Comparison of ENCODE assay signal across 29 cellular contexts in the genomic region with DNA sequence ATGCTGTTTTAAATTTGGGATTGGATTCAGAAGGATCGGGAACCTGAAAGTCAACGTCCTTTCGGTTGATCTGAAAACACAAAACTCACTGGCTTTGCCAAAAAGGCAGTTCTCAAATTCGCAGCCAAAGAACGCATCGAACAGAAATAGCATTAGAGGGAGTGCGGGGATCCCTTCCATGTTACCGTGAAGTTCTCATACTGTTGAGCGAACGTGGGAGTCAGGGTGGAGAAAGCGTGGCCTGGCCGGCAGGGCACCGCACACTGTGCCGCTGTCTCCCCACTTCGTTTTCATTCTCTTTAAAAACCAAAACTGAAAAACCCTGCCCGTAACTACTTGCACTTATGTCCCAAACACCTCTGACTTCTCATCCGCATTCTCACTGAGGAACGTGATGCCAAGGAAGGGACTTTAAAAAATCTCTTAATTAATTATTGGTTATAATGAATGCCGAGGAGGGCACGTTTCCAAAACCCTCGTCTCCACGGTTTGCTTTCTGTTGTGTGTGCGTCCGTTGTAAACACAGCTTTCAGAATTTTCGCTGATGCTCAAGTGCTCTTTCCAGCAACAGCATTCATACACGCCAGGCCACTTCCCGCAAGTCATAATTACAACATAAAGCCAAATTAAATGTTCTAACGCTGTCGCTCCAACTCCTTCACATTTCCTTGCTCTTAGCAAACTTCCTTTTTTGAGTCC.
DNase-seq lines count a peak whose midpoint lies in the region; ATAC-seq and TF ChIP-seq lines count a peak whose summit lies in the region.
"Had no signal": no experiment of that assay in that cellular context is flagged by ENCODE, and none has a peak within 500 bp of the region (broad histone marks: within the 10 kb centered on the region; RNA-seq: fewer than 3 reads in every experiment).

No MANE protein-coding gene starts in this region.

- 85% methylated on average over 29 of the region's 29 CpGs for WGBS in prostate gland

- peak; percentile 25 for DNase-seq in AG08395 (ENCODE audit: low spot score)
- peak; percentile 58 for DNase-seq in ELR (ENCODE audit: low read depth)
- DNase-seq in adipocyte (ENCODE audit: low read depth): no peak
- DNase-seq in prostate gland (ENCODE audit: low spot score): no peak
- DNase-seq in GM13977 (ENCODE audit: low spot score): no peak
- no peak for DNase-seq in HUDEP-2 (lab: John Stamatoyannopoulos, UW; ENCODE audit: unreplicated experiment in 76 of 76)
- DNase-seq: activated CD4-positive, alpha-beta T cell treated with anti-CD3 and anti-CD28 coated beads, Interleukin-2, amount 10 ng/mL, durations not matched to agents 7 days and 5 days; activated gamma-delta T cell; activated naive CD8-positive, alpha-beta T cell treated with anti-CD3 and anti-CD28 coated beads, Interleukin-2, amount 10 ng/mL, durations not matched to agents 7 days and 5 days; activated T-cell treated with anti-CD3 and anti-CD28 coated beads, Interleukin-2, amount 50 U/mL, for 24 hours; Calu3; dermis blood vessel endothelial cell; heart left ventricle; KBM-7; kidney; MG63; midbrain; naive thymus-derived CD8-positive, alpha-beta T cell; NCI-H146; NCI-H2107; NCI-H446 treated with DMSO at 0.1 percent for 48 hours; ovary; SHP77; stimulated activated CD4-positive, alpha-beta T cell treated with anti-CD3 and anti-CD28 coated beads, Interleukin-12 subunit alpha, Interleukin-12 subunit beta, amount 100 ng/mL, for 4 hours; stimulated activated CD4-positive, alpha-beta T cell treated with anti-CD3 and anti-CD28 coated beads, Interleukin-4, amount 100 ng/mL, for 1 hour; upper lobe of left lung had no signal

- H3K4me1 ChIP-seq in adipocyte (ENCODE audit: control insufficient read depth, insufficient read depth, low read length) (peaks cover 32% of the 10 kb centered on the region), mucosa of rectum (ENCODE audit: control insufficient read depth in 2 of 2, insufficient read depth in 2 of 2, low read length in 2 of 2) (no peaks in the 10 kb centered on the region), prostate gland (replicated peaks) (no peaks in the 10 kb centered on the region)
- H3K4me1 ChIP-seq: heart left ventricle, right atrium auricular region had no signal

- H3K27me3 ChIP-seq in adipocyte (replicated peaks; ENCODE audit: control insufficient read depth, insufficient read depth, low read length): no peaks in the 10 kb centered on the region
- H3K27me3 ChIP-seq in mucosa of rectum (ENCODE audit: control insufficient read depth in 2 of 2, insufficient read depth in 2 of 2, low read length in 2 of 2): peaks cover 0 to 4% of the 10 kb centered on the region in 2 donors
- H3K27me3 ChIP-seq in prostate gland (replicated peaks; ENCODE audit: insufficient read depth): no peaks in the 10 kb centered on the region
- H3K27me3 ChIP-seq: MG63, ovary, right atrium auricular region, upper lobe of left lung had no signal

- peak overlapping the region; percentile 88 for H3K9ac ChIP-seq in adipocyte (ENCODE audit: low read length)
- H3K9ac ChIP-seq in mucosa of rectum (ENCODE audit: low read depth in 1 of 2, low read length in 2 of 2): peak overlapping the region in 1 of 2 donors; percentile 39

- H3K27ac ChIP-seq in mucosa of rectum (ENCODE audit: low read depth in 2 of 2, low read length in 2 of 2) (peak overlapping the region; percentile 12 to 39), prostate gland (peak overlapping the region in 1 of 2 donors; percentile 5)
- H3K27ac ChIP-seq: heart left ventricle, ovary, right atrium auricular region, upper lobe of left lung had no signal

- intact Hi-C loops in prostate gland (cut with DNase I): loop anchor here (10.0 kb wide), 2 partner anchors 158 to 192 kb away; no protein-coding TSS in a partner anchor

- H3K4me3 ChIP-seq in adipocyte (ENCODE audit: low read length) (peak overlapping the region; percentile 75), mucosa of rectum (ENCODE audit: low read length in 2 of 2) (no peak overlapping the region), prostate gland (no peak overlapping the region)
- H3K4me3 ChIP-seq: heart left ventricle, MG63, ovary, right atrium auricular region, upper lobe of left lung had no signal

- in situ Hi-C loops in GM13977 (cut with MboI; ENCODE audit: low pct_unique_long_range_greater_than_20kb, low sequenced_read_pairs, unreplicated experiment): loop anchor here (25.0 kb wide), 1 partner anchor 425 kb away; no protein-coding TSS in a partner anchor

- ATAC-seq in GM18511 (IDR thresholded peaks at IDR 0.05; ENCODE audit: unreplicated experiment): no peak
- ATAC-seq: heart left ventricle; naive thymus-derived CD8-positive, alpha-beta T cell had no signal

- no peak for TF ChIP-seq POLR2A in prostate gland (IDR thresholded peaks at IDR 0.05)

- TF ChIP-seq CTCF in prostate gland (IDR thresholded peaks at IDR 0.05): no peak
- no peak for TF ChIP-seq CTCF in GM13977 (IDR thresholded peaks at IDR 0.05; ENCODE audit: extremely low read depth, insufficient read depth, missing control alignments)

- H3K36me3 ChIP-seq in adipocyte (ENCODE audit: control insufficient read depth, insufficient read depth, low read length, severe bottlenecking) (no peaks in the 10 kb centered on the region), mucosa of rectum (ENCODE audit: control insufficient read depth in 2 of 2, insufficient read depth in 2 of 2, low read length in 2 of 2) (no peaks in the 10 kb centered on the region), prostate gland (no peaks in the 10 kb centered on the region)
- H3K36me3 ChIP-seq: heart left ventricle, MG63, ovary, right atrium auricular region, upper lobe of left lung had no signal

- H3K9me3 ChIP-seq in adipocyte (ENCODE audit: control insufficient read depth, low read length) (no peaks in the 10 kb centered on the region), mucosa of rectum (ENCODE audit: control insufficient read depth in 2 of 2, low read length in 2 of 2) (no peaks in the 10 kb centered on the region), prostate gland (no peaks in the 10 kb centered on the region)
- H3K9me3 ChIP-seq: heart left ventricle, MG63, ovary, right atrium auricular region, upper lobe of left lung had no signal

Comparison
In these comparisons a context has a peak if more than half of its experiments do, and no peak if none do; other contexts are left out.
1. DNase-seq: peak in AG08395 (single experiment) and ELR (single experiment); none in adipocyte (single experiment), prostate gland (single experiment), GM13977 (single experiment) and HUDEP-2 (0 of 76).